In the genomic region with DNA sequence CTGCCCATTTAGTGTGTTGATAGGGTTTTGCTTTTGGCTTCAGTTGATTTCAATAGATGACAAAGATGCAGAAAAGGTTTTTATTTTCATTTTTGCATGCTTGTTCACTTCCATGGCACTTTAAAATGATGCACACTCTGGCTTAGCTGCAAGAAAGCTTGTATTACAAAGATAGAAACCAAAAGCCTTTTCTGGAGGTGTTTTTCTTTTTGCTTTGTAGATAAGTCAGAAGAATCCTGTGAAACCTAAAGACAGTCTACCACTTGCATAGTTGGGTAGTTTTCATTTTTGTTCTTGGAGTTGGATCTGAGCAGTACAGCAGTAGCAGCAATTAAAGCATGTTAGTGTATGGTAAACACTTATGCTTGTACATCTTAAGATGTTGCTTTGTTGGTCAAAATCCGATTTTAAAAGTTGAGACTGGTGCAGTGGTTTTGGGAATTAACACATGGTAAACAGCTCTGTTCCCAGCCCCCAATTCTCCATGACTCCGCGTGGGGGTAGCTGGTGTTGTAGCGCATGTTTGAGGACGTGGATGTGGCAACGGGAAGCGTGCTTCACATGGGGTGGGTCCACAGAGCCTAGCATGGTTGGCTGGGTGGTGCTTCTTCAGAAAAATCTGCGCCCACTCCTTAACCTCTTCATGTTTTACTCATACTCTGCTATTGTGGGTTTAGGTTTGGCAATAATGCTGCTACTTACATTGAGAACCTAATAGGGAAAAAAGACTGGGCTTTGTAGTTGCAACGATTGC, we compare ENCODE assay signal across 1 cellular context.
TF ChIP-seq lines count a peak whose summit lies in the region.

No MANE protein-coding gene starts in this region.

TF ChIP-seq in WTC11, 78 proteins besides CTCF, POLR2A, EP300 and RAD21 (continued from another document):
- TF ChIP-seq, protein P1, sequence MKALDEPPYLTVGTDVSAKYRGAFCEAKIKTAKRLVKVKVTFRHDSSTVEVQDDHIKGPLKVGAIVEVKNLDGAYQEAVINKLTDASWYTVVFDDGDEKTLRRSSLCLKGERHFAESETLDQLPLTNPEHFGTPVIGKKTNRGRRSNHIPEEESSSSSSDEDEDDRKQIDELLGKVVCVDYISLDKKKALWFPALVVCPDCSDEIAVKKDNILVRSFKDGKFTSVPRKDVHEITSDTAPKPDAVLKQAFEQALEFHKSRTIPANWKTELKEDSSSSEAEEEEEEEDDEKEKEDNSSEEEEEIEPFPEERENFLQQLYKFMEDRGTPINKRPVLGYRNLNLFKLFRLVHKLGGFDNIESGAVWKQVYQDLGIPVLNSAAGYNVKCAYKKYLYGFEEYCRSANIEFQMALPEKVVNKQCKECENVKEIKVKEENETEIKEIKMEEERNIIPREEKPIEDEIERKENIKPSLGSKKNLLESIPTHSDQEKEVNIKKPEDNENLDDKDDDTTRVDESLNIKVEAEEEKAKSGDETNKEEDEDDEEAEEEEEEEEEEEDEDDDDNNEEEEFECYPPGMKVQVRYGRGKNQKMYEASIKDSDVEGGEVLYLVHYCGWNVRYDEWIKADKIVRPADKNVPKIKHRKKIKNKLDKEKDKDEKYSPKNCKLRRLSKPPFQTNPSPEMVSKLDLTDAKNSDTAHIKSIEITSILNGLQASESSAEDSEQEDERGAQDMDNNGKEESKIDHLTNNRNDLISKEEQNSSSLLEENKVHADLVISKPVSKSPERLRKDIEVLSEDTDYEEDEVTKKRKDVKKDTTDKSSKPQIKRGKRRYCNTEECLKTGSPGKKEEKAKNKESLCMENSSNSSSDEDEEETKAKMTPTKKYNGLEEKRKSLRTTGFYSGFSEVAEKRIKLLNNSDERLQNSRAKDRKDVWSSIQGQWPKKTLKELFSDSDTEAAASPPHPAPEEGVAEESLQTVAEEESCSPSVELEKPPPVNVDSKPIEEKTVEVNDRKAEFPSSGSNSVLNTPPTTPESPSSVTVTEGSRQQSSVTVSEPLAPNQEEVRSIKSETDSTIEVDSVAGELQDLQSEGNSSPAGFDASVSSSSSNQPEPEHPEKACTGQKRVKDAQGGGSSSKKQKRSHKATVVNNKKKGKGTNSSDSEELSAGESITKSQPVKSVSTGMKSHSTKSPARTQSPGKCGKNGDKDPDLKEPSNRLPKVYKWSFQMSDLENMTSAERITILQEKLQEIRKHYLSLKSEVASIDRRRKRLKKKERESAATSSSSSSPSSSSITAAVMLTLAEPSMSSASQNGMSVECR (CRISPR knock-in tag; IDR thresholded peaks at IDR 0.05; ENCODE audit: borderline replicate concordance) = no peak
- TF ChIP-seq, protein P2, sequence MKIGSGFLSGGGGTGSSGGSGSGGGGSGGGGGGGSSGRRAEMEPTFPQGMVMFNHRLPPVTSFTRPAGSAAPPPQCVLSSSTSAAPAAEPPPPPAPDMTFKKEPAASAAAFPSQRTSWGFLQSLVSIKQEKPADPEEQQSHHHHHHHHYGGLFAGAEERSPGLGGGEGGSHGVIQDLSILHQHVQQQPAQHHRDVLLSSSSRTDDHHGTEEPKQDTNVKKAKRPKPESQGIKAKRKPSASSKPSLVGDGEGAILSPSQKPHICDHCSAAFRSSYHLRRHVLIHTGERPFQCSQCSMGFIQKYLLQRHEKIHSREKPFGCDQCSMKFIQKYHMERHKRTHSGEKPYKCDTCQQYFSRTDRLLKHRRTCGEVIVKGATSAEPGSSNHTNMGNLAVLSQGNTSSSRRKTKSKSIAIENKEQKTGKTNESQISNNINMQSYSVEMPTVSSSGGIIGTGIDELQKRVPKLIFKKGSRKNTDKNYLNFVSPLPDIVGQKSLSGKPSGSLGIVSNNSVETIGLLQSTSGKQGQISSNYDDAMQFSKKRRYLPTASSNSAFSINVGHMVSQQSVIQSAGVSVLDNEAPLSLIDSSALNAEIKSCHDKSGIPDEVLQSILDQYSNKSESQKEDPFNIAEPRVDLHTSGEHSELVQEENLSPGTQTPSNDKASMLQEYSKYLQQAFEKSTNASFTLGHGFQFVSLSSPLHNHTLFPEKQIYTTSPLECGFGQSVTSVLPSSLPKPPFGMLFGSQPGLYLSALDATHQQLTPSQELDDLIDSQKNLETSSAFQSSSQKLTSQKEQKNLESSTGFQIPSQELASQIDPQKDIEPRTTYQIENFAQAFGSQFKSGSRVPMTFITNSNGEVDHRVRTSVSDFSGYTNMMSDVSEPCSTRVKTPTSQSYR (CRISPR knock-in tag; IDR thresholded peaks at IDR 0.05) = no peak
- TF ChIP-seq, protein P3, sequence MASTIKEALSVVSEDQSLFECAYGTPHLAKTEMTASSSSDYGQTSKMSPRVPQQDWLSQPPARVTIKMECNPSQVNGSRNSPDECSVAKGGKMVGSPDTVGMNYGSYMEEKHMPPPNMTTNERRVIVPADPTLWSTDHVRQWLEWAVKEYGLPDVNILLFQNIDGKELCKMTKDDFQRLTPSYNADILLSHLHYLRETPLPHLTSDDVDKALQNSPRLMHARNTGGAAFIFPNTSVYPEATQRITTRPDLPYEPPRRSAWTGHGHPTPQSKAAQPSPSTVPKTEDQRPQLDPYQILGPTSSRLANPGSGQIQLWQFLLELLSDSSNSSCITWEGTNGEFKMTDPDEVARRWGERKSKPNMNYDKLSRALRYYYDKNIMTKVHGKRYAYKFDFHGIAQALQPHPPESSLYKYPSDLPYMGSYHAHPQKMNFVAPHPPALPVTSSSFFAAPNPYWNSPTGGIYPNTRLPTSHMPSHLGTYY (CRISPR knock-in tag; IDR thresholded peaks at IDR 0.05) = no peak
- TF ChIP-seq SMAD3 (CRISPR knock-in tag; IDR thresholded peaks at IDR 0.05; ENCODE audit: borderline replicate concordance) (no peak), NFATC4 (CRISPR knock-in tag; IDR thresholded peaks at IDR 0.05) (no peak)
